Comparison of ENCODE assay signal across 23 cellular contexts in the genomic region with DNA sequence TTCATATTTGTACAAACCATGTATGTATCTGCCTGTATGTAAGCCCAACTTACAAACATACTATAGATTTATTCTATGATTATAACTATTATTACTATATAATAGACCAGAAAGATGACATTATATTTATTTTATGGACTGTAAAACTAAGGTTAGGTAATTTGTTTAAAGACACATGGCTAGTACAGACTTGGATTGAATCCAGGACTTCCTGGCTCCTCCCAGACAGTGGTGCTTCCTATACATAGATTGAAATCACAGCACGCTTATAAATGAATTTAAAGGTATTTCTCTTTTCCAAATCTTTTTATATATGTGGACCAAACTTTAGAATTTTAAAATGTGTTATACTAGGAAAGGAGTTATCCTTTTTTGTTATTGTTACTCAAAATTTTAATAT.
DNase-seq lines count a peak whose midpoint lies in the region; ATAC-seq, FAIRE-seq and TF ChIP-seq lines count a peak whose summit lies in the region.
"Had no signal": no experiment of that assay in that cellular context is flagged by ENCODE, and none has a peak within 500 bp of the region (broad histone marks: within the 10 kb centered on the region; RNA-seq: fewer than 3 reads in every experiment).

No MANE protein-coding gene starts in this region.

- intact Hi-C loops in A673 (cut with micrococcal nuclease; ENCODE audit: unreplicated experiment): no loop called here

- no TSS peak for BruUV-seq in A673 (replicated peaks; lab: Mats Ljungman, UMichigan)

- H3K4me1 ChIP-seq in A673 (ENCODE audit: insufficient read depth, low read length, poor library complexity, severe bottlenecking): peaks cover 6% of the 10 kb centered on the region

- ATAC-seq in HG03460 (IDR thresholded peaks at IDR 0.05; ENCODE audit: unreplicated experiment): no peak
- no peak for ATAC-seq in HG03139 (IDR thresholded peaks at IDR 0.05; ENCODE audit: unreplicated experiment)
- ATAC-seq: CD8-positive, alpha-beta T cell; HCT116 had no signal

- POLR2A ChIA-PET in A673 (lab: Charles Lee; ENCODE audit: low non-redundant PET): no interaction called here

- CTCF ChIA-PET in A673 (lab: Charles Lee): no interaction called here

- FAIRE-seq in islet of Langerhans (lab: Jason Lieb, UNC): peak; percentile 87
- FAIRE-seq: GM12891 had no signal

- DNase-seq in A673 (ENCODE audit: low spot score) (peak; percentile 27), COR-L47 (lab: John Stamatoyannopoulos, UW) (peak; percentile 18), NCI-H526 treated with DMSO at 0.1 percent for 48 hours (lab: John Stamatoyannopoulos, UW) (peak; percentile 7), A172 (ENCODE audit: low spot score) (no peak)
- DNase-seq: Calu3; CD8-positive, alpha-beta T cell; GF-D8; NCI-H1092; NCI-H1417 treated with DMSO at 0.1 percent for 48 hours; NCI-H187; NCI-H2081 treated with DMSO at 0.1 percent for 48 hours; NCI-H446 treated with DMSO at 0.1 percent for 48 hours; SIG-M5; SK-N-SH; SW 1271; T-helper 9 cell had no signal

- H3K27ac ChIP-seq in A673 (ENCODE audit: low read depth, low read length, poor library complexity, severe bottlenecking): no peak overlapping the region
- H3K27ac ChIP-seq: C4-2B, KMS-11 had no signal

- no peak overlapping the region for H3K4me3 ChIP-seq in A673 (ENCODE audit: low read depth, low read length, poor library complexity, severe bottlenecking)

- no peaks in the 10 kb centered on the region for H3K27me3 ChIP-seq in A673 (replicated peaks; ENCODE audit: insufficient read depth, low read depth, low read length, poor library complexity)

- H3K36me3 ChIP-seq in A673 (ENCODE audit: insufficient read depth, low read length, poor library complexity, severe bottlenecking): no peaks in the 10 kb centered on the region

- TF ChIP-seq CTCF in A673 (conservative IDR thresholded peaks at IDR 0.05; ENCODE audit: low read depth, low read length): no peak

- H3K9me3 ChIP-seq in A673 (ENCODE audit: low read depth, low read length, poor library complexity, severe bottlenecking): no peaks in the 10 kb centered on the region
- H3K9me3 ChIP-seq: SK-N-SH had no signal
